In the genomic region with DNA sequence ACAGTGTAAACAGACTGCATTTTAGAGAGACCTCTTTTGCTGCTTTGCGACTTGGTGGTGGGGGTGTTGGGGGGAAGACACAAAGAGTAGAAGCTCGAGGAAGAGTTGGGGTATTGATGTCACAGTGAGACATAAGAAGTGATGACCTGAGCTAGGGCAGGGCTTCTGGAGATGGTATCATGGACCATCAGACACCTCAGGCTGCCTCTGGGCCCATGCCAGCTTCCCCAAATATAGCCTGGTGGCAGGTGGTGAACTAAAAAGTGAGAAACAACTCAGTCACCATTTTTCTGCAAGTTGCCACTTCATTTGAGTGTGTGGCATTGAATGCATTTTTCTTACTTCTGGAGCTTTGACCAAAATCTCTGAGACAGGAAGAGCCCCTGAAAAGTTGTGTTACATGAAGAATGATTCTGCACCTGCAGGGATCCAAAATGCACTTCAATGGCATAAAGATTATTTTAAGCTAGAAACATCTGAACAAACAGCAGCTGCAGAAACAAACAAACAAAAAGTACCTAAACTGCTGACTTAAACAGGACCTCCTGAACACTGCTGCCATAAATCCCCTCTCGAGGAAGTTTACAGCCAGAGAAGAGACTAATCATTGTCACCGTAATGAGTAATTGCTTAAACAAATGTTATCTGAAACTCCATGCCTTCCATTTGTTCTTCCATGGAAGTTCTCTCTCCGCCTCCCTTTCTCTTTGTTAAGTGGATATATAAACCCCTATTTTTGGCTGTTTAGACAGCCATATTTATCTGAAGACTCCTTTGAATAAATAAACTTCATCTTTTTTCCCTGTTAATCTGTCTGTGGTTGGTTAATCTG, we compare ENCODE assay signal across 1 cellular context.
TF ChIP-seq lines count a peak whose summit lies in the region.

No MANE protein-coding gene starts in this region.

TF ChIP-seq in H1, 55 proteins besides CTCF, POLR2A, EP300 and RAD21:
- TF ChIP-seq CEBPB (IDR thresholded peaks at IDR 0.05; ENCODE audit: low read depth, low read length) (no peak), GABPA (IDR thresholded peaks at IDR 0.05; ENCODE audit: borderline replicate concordance, insufficient read depth, low read length) (no peak), CBX5 (IDR thresholded peaks at IDR 0.05; ENCODE audit: low read depth, low read length) (no peak), CHD2 (IDR thresholded peaks at IDR 0.05; ENCODE audit: low read length) (no peak), TEAD4 (IDR thresholded peaks at IDR 0.05; ENCODE audit: low read depth, low read length) (no peak), BCL11A (IDR thresholded peaks at IDR 0.05; ENCODE audit: low read depth in 2 of 2, low read length in 2 of 2) (no peak), EZH2 (IDR thresholded peaks at IDR 0.05; ENCODE audit: low read depth, low read length, severe bottlenecking) (no peak), HDAC2 (IDR thresholded peaks at IDR 0.05; ENCODE audit: borderline replicate concordance in 1 of 2, low read depth in 2 of 2, low read length in 2 of 2) (no peak), TAF7 (optimal IDR thresholded peaks at IDR 0.05; ENCODE audit: borderline replicate concordance, low read depth, low read length) (no peak), YY1 (IDR thresholded peaks at IDR 0.05; ENCODE audit: low read depth, low read length) (no peak)
